ENCODE assay signal across 11 cellular contexts in the genomic region with DNA sequence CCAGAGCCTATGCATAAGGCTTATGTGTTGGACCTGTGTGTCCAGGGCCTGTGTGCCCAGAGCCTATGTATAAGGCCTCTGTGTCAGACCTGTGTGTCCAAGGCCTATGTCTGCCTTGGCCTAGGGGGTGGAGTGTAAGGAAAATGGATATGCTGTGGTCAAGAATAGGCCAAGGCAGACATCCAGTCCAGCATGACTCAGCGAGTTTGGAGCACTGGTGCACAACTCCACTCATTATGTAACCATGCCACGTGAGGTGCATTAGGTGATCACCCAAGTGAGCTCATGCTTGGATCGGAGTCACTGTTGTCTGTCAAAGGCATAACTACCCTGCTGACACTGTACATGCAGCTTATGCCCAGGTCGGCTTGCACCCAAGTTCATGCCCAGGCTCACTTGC.
DNase-seq lines count a peak whose midpoint lies in the region; ATAC-seq and TF ChIP-seq lines count a peak whose summit lies in the region.
"Had no signal": no experiment of that assay in that cellular context is flagged by ENCODE, and none has a peak within 500 bp of the region (broad histone marks: within the 10 kb centered on the region; RNA-seq: fewer than 3 reads in every experiment).

No MANE protein-coding gene starts in this region.

- no peaks in the 10 kb centered on the region for H3K4me1 ChIP-seq in GM23338 (ENCODE audit: insufficient read depth)

- DNase-seq in GM23338 (ENCODE audit: low spot score): no peak
- no peak for DNase-seq in WTC11 (ENCODE audit: low spot score)
- peak; percentile 18 for DNase-seq in fibroblast of the conjunctiva (ENCODE audit: low read depth)
- DNase-seq in skeletal muscle cell (ENCODE audit: low read depth): peak; percentile 49
- DNase-seq in stimulated activated CD4-positive, alpha-beta T cell treated with anti-CD3 and anti-CD28 coated beads, Interleukin-15, amount 100 ng/mL, for 24 hours: no peak
- no peak for DNase-seq in iPS-NIHi11 (ENCODE audit: low spot score)
- DNase-seq in NCI-H187 treated with DMSO at 0.1 percent for 48 hours (lab: John Stamatoyannopoulos, UW): no peak
- no peak for DNase-seq in islet precursor cell
- DNase-seq: activated effector memory CD4-positive, alpha-beta T cell treated with Interleukin-2 at 50 U/mL for 16 hours; NCI-H1436 treated with DMSO at 0.1 percent for 48 hours had no signal

- no peak overlapping the region for H3K27ac ChIP-seq in GM23338 (ENCODE audit: low read depth)
- H3K27ac ChIP-seq: neutrophil had no signal

- H3K36me3 ChIP-seq in GM23338 (ENCODE audit: insufficient read depth): no peaks in the 10 kb centered on the region
- H3K36me3 ChIP-seq: neutrophil had no signal

- no peaks in the 10 kb centered on the region for H3K9me2 ChIP-seq in GM23338 (ENCODE audit: insufficient read depth)

- H3K4me3 Mint-ChIP-seq in GM23338 (no peak overlapping the region), WTC11 (no peak overlapping the region)

- H3K36me3 Mint-ChIP-seq in GM23338 (ENCODE audit: low read depth) (peaks cover 18% of the 10 kb centered on the region; the same call in 2 of the 3 replicates), WTC11 (peaks cover 4% of the 10 kb centered on the region; the same call in 1 of the 2 replicates)

- H3K27me3 Mint-ChIP-seq in GM23338 (ENCODE audit: insufficient read depth, low read depth, poor library complexity) (no peaks in the 10 kb centered on the region), WTC11 (ENCODE audit: low read depth) (no peaks in the 10 kb centered on the region)

- ATAC-seq in GM23338 (no peak), WTC11 (no peak)

- peak overlapping the region; percentile 72; the same call in 1 of the 2 replicates for H3K27ac Mint-ChIP-seq in GM23338
- peak overlapping the region; percentile 33; the same call in 1 of the 2 replicates for H3K27ac Mint-ChIP-seq in WTC11

- no peaks in the 10 kb centered on the region for H4K20me1 ChIP-seq in GM23338 (replicated peaks; ENCODE audit: insufficient read depth)

- no peaks in the 10 kb centered on the region for H3F3A ChIP-seq in GM23338 (replicated peaks; ENCODE audit: low read depth)

- H3K9me3 Mint-ChIP-seq in GM23338 (peaks cover 6% of the 10 kb centered on the region; the same call in 2 of the 3 replicates), WTC11 (peaks cover 10% of the 10 kb centered on the region)

- CTCF ChIA-PET in WTC11 (lab: Charles Lee): no interaction called here

- no peak for TF ChIP-seq CTCF in GM23338 (conservative IDR thresholded peaks at IDR 0.05; ENCODE audit: low read depth in 2 of 2)
- TF ChIP-seq CTCF in WTC11 (IDR thresholded peaks at IDR 0.05): no peak

- no peak overlapping the region for H2AFZ ChIP-seq in GM23338

- H3K79me2 ChIP-seq in GM23338 (replicated peaks; ENCODE audit: insufficient read depth): no peaks in the 10 kb centered on the region

- POLR2A ChIA-PET in WTC11 (lab: Charles Lee): no interaction called here

- H3K4me1 Mint-ChIP-seq in GM23338 (no peaks in the 10 kb centered on the region), WTC11 (0 out of 2 replicates have a peak, but pooled peaks cover 5% of the 10 kb centered on the region)

- H3K4me3 ChIP-seq in GM23338: no peak overlapping the region
- H3K4me3 ChIP-seq in skeletal muscle cell (ENCODE audit: low read depth, low read length): no peak overlapping the region

- H3K4me2 ChIP-seq in GM23338: no peak overlapping the region

- H3K27me3 ChIP-seq in GM23338 (ENCODE audit: insufficient read depth): no peaks in the 10 kb centered on the region
- H3K27me3 ChIP-seq: neutrophil had no signal

TF ChIP-seq in GM23338, 12 proteins besides CTCF, POLR2A, EP300 and RAD21 (continues in another document):
- TF ChIP-seq EZH2phosphoT487 (IDR thresholded peaks at IDR 0.05; ENCODE audit: unreplicated experiment) (no peak), NANOG (IDR thresholded peaks at IDR 0.05; ENCODE audit: borderline replicate concordance) (no peak)

TF ChIP-seq in WTC11, 78 proteins besides CTCF, POLR2A, EP300 and RAD21:
- TF ChIP-seq NR3C1 (CRISPR knock-in tag; conservative IDR thresholded peaks at IDR 0.05; ENCODE audit: low read depth) (no peak), SP1 (CRISPR knock-in tag; conservative IDR thresholded peaks at IDR 0.05) (no peak)
- TF ChIP-seq, protein P1, sequence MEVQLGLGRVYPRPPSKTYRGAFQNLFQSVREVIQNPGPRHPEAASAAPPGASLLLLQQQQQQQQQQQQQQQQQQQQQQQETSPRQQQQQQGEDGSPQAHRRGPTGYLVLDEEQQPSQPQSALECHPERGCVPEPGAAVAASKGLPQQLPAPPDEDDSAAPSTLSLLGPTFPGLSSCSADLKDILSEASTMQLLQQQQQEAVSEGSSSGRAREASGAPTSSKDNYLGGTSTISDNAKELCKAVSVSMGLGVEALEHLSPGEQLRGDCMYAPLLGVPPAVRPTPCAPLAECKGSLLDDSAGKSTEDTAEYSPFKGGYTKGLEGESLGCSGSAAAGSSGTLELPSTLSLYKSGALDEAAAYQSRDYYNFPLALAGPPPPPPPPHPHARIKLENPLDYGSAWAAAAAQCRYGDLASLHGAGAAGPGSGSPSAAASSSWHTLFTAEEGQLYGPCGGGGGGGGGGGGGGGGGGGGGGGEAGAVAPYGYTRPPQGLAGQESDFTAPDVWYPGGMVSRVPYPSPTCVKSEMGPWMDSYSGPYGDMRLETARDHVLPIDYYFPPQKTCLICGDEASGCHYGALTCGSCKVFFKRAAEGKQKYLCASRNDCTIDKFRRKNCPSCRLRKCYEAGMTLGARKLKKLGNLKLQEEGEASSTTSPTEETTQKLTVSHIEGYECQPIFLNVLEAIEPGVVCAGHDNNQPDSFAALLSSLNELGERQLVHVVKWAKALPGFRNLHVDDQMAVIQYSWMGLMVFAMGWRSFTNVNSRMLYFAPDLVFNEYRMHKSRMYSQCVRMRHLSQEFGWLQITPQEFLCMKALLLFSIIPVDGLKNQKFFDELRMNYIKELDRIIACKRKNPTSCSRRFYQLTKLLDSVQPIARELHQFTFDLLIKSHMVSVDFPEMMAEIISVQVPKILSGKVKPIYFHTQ (CRISPR knock-in tag; IDR thresholded peaks at IDR 0.05): no peak
- TF ChIP-seq, protein P2, sequence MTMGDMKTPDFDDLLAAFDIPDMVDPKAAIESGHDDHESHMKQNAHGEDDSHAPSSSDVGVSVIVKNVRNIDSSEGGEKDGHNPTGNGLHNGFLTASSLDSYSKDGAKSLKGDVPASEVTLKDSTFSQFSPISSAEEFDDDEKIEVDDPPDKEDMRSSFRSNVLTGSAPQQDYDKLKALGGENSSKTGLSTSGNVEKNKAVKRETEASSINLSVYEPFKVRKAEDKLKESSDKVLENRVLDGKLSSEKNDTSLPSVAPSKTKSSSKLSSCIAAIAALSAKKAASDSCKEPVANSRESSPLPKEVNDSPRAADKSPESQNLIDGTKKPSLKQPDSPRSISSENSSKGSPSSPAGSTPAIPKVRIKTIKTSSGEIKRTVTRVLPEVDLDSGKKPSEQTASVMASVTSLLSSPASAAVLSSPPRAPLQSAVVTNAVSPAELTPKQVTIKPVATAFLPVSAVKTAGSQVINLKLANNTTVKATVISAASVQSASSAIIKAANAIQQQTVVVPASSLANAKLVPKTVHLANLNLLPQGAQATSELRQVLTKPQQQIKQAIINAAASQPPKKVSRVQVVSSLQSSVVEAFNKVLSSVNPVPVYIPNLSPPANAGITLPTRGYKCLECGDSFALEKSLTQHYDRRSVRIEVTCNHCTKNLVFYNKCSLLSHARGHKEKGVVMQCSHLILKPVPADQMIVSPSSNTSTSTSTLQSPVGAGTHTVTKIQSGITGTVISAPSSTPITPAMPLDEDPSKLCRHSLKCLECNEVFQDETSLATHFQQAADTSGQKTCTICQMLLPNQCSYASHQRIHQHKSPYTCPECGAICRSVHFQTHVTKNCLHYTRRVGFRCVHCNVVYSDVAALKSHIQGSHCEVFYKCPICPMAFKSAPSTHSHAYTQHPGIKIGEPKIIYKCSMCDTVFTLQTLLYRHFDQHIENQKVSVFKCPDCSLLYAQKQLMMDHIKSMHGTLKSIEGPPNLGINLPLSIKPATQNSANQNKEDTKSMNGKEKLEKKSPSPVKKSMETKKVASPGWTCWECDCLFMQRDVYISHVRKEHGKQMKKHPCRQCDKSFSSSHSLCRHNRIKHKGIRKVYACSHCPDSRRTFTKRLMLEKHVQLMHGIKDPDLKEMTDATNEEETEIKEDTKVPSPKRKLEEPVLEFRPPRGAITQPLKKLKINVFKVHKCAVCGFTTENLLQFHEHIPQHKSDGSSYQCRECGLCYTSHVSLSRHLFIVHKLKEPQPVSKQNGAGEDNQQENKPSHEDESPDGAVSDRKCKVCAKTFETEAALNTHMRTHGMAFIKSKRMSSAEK (CRISPR knock-in tag; IDR thresholded peaks at IDR 0.05; ENCODE audit: borderline replicate concordance): no peak
- TF ChIP-seq, protein P3, sequence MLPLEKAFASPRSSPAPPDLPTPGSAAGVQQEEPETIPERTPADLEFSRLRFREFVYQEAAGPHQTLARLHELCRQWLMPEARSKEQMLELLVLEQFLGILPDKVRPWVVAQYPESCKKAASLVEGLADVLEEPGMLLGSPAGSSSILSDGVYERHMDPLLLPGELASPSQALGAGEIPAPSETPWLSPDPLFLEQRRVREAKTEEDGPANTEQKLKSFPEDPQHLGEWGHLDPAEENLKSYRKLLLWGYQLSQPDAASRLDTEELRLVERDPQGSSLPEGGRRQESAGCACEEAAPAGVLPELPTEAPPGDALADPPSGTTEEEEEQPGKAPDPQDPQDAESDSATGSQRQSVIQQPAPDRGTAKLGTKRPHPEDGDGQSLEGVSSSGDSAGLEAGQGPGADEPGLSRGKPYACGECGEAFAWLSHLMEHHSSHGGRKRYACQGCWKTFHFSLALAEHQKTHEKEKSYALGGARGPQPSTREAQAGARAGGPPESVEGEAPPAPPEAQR (CRISPR knock-in tag; IDR thresholded peaks at IDR 0.05): no peak

Comparison
In these comparisons a context has a peak if more than half of its experiments do, and no peak if none do; other contexts are left out.
1. DNase-seq: peak in fibroblast of the conjunctiva (single experiment) and skeletal muscle cell (single experiment); none in GM23338 (single experiment), WTC11 (single experiment), stimulated activated CD4-positive, alpha-beta T cell treated with anti-CD3 and anti-CD28 coated beads, Interleukin-15, amount 100 ng/mL, for 24 hours (single experiment), iPS-NIHi11 (single experiment), NCI-H187 treated with DMSO at 0.1 percent for 48 hours (single experiment) and islet precursor cell (single experiment).